35 cellular contexts compared by ENCODE assay signal in genomic region chr6:144649085-144649484, GRCh38.
"Had no signal": no experiment of that assay in that cellular context is flagged by ENCODE, and none has a peak within 500 bp of the region (broad histone marks: within the 10 kb centered on the region; RNA-seq: fewer than 3 reads in every experiment).

No MANE protein-coding gene starts in this region.

- H3K36me3 ChIP-seq: brain microvascular endothelial cell, Peyer's patch, SJSA1 had no signal

- DNase-seq: activated CD4-positive, alpha-beta memory T cell treated with anti-CD3 and anti-CD28 coated beads for 36 hours; activated CD4-positive, alpha-beta T cell treated with anti-CD3 and anti-CD28 coated beads for 4 hours; activated CD4-positive, alpha-beta T cell treated with anti-CD3 and anti-CD28 coated beads, Interleukin-2, amount 50 U/mL, for 1 hour; activated CD4-positive, CD25-positive, alpha-beta regulatory T cell treated with anti-CD3 and anti-CD28 coated beads, Interleukin-2, amount 50 U/mL, for 72 hours; activated CD8-positive, alpha-beta memory T cell treated with anti-CD3 and anti-CD28 coated beads, Interleukin-2, amount 50 U/mL, for 4 hours; activated gamma-delta T cell treated with Interleukin-2 at 50 U/mL for 16 hours; activated naive CD4-positive, alpha-beta T cell treated with anti-CD3 and anti-CD28 coated beads for 36 hours; activated naive CD8-positive, alpha-beta T cell treated with anti-CD3 and anti-CD28 coated beads, Interleukin-2, amount 50 U/mL, for 24 hours; activated T-cell treated with anti-CD3 and anti-CD28 coated beads for 4 hours; activated T-cell treated with anti-CD3 and anti-CD28 coated beads, Interleukin-2, amount 50 U/mL, for 4 hours; amniotic stem cell; aorta; brain microvascular endothelial cell; central memory CD4-positive, alpha-beta T cell; Karpas-422; NCI-H1105 treated with DMSO at 0.1 percent for 48 hours; NCI-H1436; NCI-H1694; NCI-H1930; NCI-H2081 treated with DMSO at 0.1 percent for 48 hours; NCI-H226; NCI-H526; NCI-H748 treated with DMSO at 0.1 percent for 48 hours; NK-92 treated with Interleukin-12 subunit alpha and Interleukin-12 subunit beta, amount 100 ng/mL, for 24 hours; PC-3; Peyer's patch; RPMI8226; SHP77 treated with DMSO at 0.1 percent for 48 hours; SK-N-SH had no signal

- H3K9ac ChIP-seq: SK-N-SH had no signal

- ATAC-seq: activated naive CD8-positive, alpha-beta T cell treated with anti-CD3 and anti-CD28 coated beads, Interleukin-2, amount 50 U/mL, for 24 hours; activated T-cell treated with anti-CD3 and anti-CD28 coated beads, Interleukin-2, amount 50 U/mL, for 4 hours; PC-3 had no signal

- H3K27me3 Mint-ChIP-seq: activated CD4-positive, alpha-beta memory T cell treated with anti-CD3 and anti-CD28 coated beads for 36 hours; activated naive CD8-positive, alpha-beta T cell; activated naive CD8-positive, alpha-beta T cell treated with anti-CD3 and anti-CD28 coated beads, Interleukin-2, amount 50 U/mL, for 24 hours had no signal

- H3K9me2 ChIP-seq: SK-N-SH had no signal

- H3K27ac Mint-ChIP-seq: activated CD4-positive, alpha-beta memory T cell treated with anti-CD3 and anti-CD28 coated beads for 36 hours; activated naive CD4-positive, alpha-beta T cell treated with anti-CD3 and anti-CD28 coated beads for 36 hours; activated naive CD8-positive, alpha-beta T cell; activated naive CD8-positive, alpha-beta T cell treated with anti-CD3 and anti-CD28 coated beads, Interleukin-2, amount 50 U/mL, for 24 hours; activated T-helper 1 cell treated with anti-CD3 and anti-CD28 coated beads, Interleukin-12 subunit alpha, Interleukin-12 subunit beta, Interleukin-2, Interleukin-4 antibody, amounts not matched to agents 30 ng/mL and 10 ng/mL and 1 ng/mL, durations not matched to agents 14 hours and 24 hours and 36 hours; T-helper 1 cell treated with Interleukin-12 subunit alpha and Interleukin-12 subunit beta and Interleukin-4 antibody, amounts not matched to agents 30 μg/mL and 1 μg/mL, for 36 hours; T-helper 2 cell treated with Interferon-gamma antibody and Interleukin-4, amounts not matched to agents 5 μg/mL and 100 μg/mL, for 36 hours had no signal

- H3K27me3 ChIP-seq: brain microvascular endothelial cell, Peyer's patch, SJSA1 had no signal

- H3K4me2 ChIP-seq: SK-N-SH had no signal

- H3K27ac ChIP-seq: brain microvascular endothelial cell, Peyer's patch, SJSA1 had no signal

- H3K4me1 ChIP-seq: SJSA1 had no signal

- H3K9me3 Mint-ChIP-seq: activated CD4-positive, alpha-beta memory T cell treated with anti-CD3 and anti-CD28 coated beads for 36 hours; activated naive CD8-positive, alpha-beta T cell treated with anti-CD3 and anti-CD28 coated beads, Interleukin-2, amount 50 U/mL, for 24 hours; activated T-helper 1 cell treated with anti-CD3 and anti-CD28 coated beads, Interleukin-12 subunit alpha, Interleukin-12 subunit beta, Interleukin-2, Interleukin-4 antibody, amounts not matched to agents 30 ng/mL and 10 ng/mL and 1 ng/mL, durations not matched to agents 14 hours and 24 hours and 36 hours; T-helper 1 cell treated with Interleukin-12 subunit alpha and Interleukin-12 subunit beta and Interleukin-4 antibody, amounts not matched to agents 30 μg/mL and 1 μg/mL, for 36 hours; T-helper 2 cell treated with Interferon-gamma antibody and Interleukin-4, amounts not matched to agents 5 μg/mL and 100 μg/mL, for 36 hours had no signal

- H3K4me3 ChIP-seq: Peyer's patch, SJSA1 had no signal

- FAIRE-seq: TTC549 had no signal

- H3K9me3 ChIP-seq: Peyer's patch, SJSA1, SK-N-SH had no signal

- H3K4me3 Mint-ChIP-seq: activated CD4-positive, alpha-beta memory T cell treated with anti-CD3 and anti-CD28 coated beads for 36 hours; activated naive CD4-positive, alpha-beta T cell treated with anti-CD3 and anti-CD28 coated beads for 36 hours; activated naive CD8-positive, alpha-beta T cell; activated naive CD8-positive, alpha-beta T cell treated with anti-CD3 and anti-CD28 coated beads, Interleukin-2, amount 50 U/mL, for 24 hours; activated T-cell treated with anti-CD3 and anti-CD28 coated beads, Interleukin-2, amount 50 U/mL, for 4 hours; activated T-helper 1 cell treated with anti-CD3 and anti-CD28 coated beads, Interleukin-12 subunit alpha, Interleukin-12 subunit beta, Interleukin-2, Interleukin-4 antibody, amounts not matched to agents 30 ng/mL and 10 ng/mL and 1 ng/mL, durations not matched to agents 14 hours and 24 hours and 36 hours; T-helper 1 cell treated with Interleukin-12 subunit alpha and Interleukin-12 subunit beta and Interleukin-4 antibody, amounts not matched to agents 30 μg/mL and 1 μg/mL, for 36 hours; T-helper 2 cell treated with Interferon-gamma antibody and Interleukin-4, amounts not matched to agents 5 μg/mL and 100 μg/mL, for 36 hours had no signal
